19 cellular contexts compared by ENCODE assay signal in genomic region chr2:197391220-197391717, GRCh38.
"Had no signal": no experiment of that assay in that cellular context is flagged by ENCODE, and none has a peak within 500 bp of the region (broad histone marks: within the 10 kb centered on the region; RNA-seq: fewer than 3 reads in every experiment).

No MANE protein-coding gene starts in this region.

- H3K27ac ChIP-seq: adrenal gland, breast epithelium, Peyer's patch, RWPE1 had no signal

- ATAC-seq: activated CD4-positive, CD25-positive, alpha-beta regulatory T cell treated with anti-CD3 and anti-CD28 coated beads, Interleukin-2, amount 50 U/mL, for 24 hours; activated CD8-positive, alpha-beta memory T cell treated with anti-CD3 and anti-CD28 coated beads, Interleukin-2, amount 10 ng/mL, durations not matched to agents 7 days and 5 days; activated naive CD4-positive, alpha-beta T cell treated with anti-CD3 and anti-CD28 coated beads, Interleukin-2, amount 50 U/mL, for 72 hours had no signal

- H3K4me1 Mint-ChIP-seq: activated CD8-positive, alpha-beta memory T cell treated with anti-CD3 and anti-CD28 coated beads, Interleukin-2, amount 10 ng/mL, durations not matched to agents 7 days and 5 days had no signal

- H3K4me3 ChIP-seq: adrenal gland, breast epithelium, Peyer's patch had no signal

- DNase-seq: activated CD4-positive, alpha-beta T cell treated with anti-CD3 and anti-CD28 coated beads for 4 hours; activated CD8-positive, alpha-beta memory T cell treated with anti-CD3 and anti-CD28 coated beads, Interleukin-2, amount 10 ng/mL, durations not matched to agents 7 days and 5 days; adrenal gland; aorta; caudate nucleus; Karpas-422; NCI-H1105 treated with DMSO at 0.1 percent for 48 hours; NCI-H1436 treated with DMSO at 0.1 percent for 48 hours; NCI-H187; NCI-H2081 treated with DMSO at 0.1 percent for 48 hours; NCI-H446; NCI-H524; Peyer's patch; SHP77 treated with DMSO at 0.1 percent for 48 hours had no signal

- H3K4me3 Mint-ChIP-seq: activated CD8-positive, alpha-beta memory T cell treated with anti-CD3 and anti-CD28 coated beads, Interleukin-2, amount 10 ng/mL, durations not matched to agents 7 days and 5 days; T-helper 1 cell treated with Interleukin-12 subunit alpha and Interleukin-12 subunit beta and Interleukin-4 antibody, amounts not matched to agents 30 μg/mL and 1 μg/mL, for 36 hours had no signal

- H3K4me1 ChIP-seq: adrenal gland, breast epithelium, Peyer's patch had no signal

- H3K9me3 Mint-ChIP-seq: activated naive CD4-positive, alpha-beta T cell treated with anti-CD3 and anti-CD28 coated beads, Interleukin-2, amount 50 U/mL, for 72 hours; T-helper 1 cell treated with Interleukin-12 subunit alpha and Interleukin-12 subunit beta and Interleukin-4 antibody, amounts not matched to agents 30 μg/mL and 1 μg/mL, for 36 hours had no signal

- H3K27me3 Mint-ChIP-seq: activated CD8-positive, alpha-beta memory T cell treated with anti-CD3 and anti-CD28 coated beads, Interleukin-2, amount 10 ng/mL, durations not matched to agents 7 days and 5 days had no signal

- H3K27ac Mint-ChIP-seq: activated CD8-positive, alpha-beta memory T cell treated with anti-CD3 and anti-CD28 coated beads, Interleukin-2, amount 10 ng/mL, durations not matched to agents 7 days and 5 days; activated naive CD4-positive, alpha-beta T cell treated with anti-CD3 and anti-CD28 coated beads, Interleukin-2, amount 50 U/mL, for 72 hours; T-helper 1 cell treated with Interleukin-12 subunit alpha and Interleukin-12 subunit beta and Interleukin-4 antibody, amounts not matched to agents 30 μg/mL and 1 μg/mL, for 36 hours had no signal

- H3K9me3 ChIP-seq: adrenal gland, breast epithelium, Peyer's patch had no signal

- H3K27me3 ChIP-seq: adrenal gland, breast epithelium, Peyer's patch had no signal
